9 cellular contexts compared by ENCODE assay signal in genomic region chr9:129697956-129698757, GRCh38. TPM values are rescaled to one million over a fixed set of nuclear protein-coding genes. Genes with fewer than 3 reads are reported as not detected.
DNase-seq lines count a peak whose midpoint lies in the region; ATAC-seq and TF ChIP-seq lines count a peak whose summit lies in the region.
"Had no signal": no experiment of that assay in that cellular context is flagged by ENCODE, and none has a peak within 500 bp of the region (broad histone marks: within the 10 kb centered on the region; RNA-seq: fewer than 3 reads in every experiment).

No MANE protein-coding gene starts in this region.

- no peak for TF ChIP-seq CTCF in SK-N-SH (IDR thresholded peaks at IDR 0.05)
- no peak for TF ChIP-seq CTCF in astrocyte of the cerebellum (IDR thresholded peaks at IDR 0.05; ENCODE audit: low read depth, low read length, missing control alignments)
- no peak for TF ChIP-seq CTCF in suprapubic skin (IDR thresholded peaks at IDR 0.05)
- TF ChIP-seq CTCF in GM10266 (IDR thresholded peaks at IDR 0.05; ENCODE audit: control insufficient read depth, insufficient read depth, low read depth, missing control alignments) = no peak

- peak overlapping the region in 1 of 2 experiments; percentile 9; a peak in 2 of 4 replicates for H3K4me3 ChIP-seq in SK-N-SH (ENCODE audit: low read depth in 2 of 2, low read length in 1 of 2)
- H3K4me3 ChIP-seq in astrocyte of the cerebellum (ENCODE audit: low read depth, low read length) = peak overlapping the region; percentile 31
- H3K4me3 ChIP-seq in suprapubic skin = peak overlapping the region; percentile 52

- H3K36me3 ChIP-seq in SK-N-SH (replicated peaks in 1 of 2; ENCODE audit: control insufficient read depth in 1 of 2, insufficient read depth in 2 of 2, low read length in 1 of 2) = no peaks in the 10 kb centered on the region
- no peaks in the 10 kb centered on the region for H3K36me3 ChIP-seq in suprapubic skin

- H2AFZ ChIP-seq in SK-N-SH (ENCODE audit: low read depth) = no peak overlapping the region; the same call in 1 of the 2 replicates

- no peak overlapping the region for H3K9ac ChIP-seq in SK-N-SH

- H3K27ac ChIP-seq in SK-N-SH (ENCODE audit: low read depth in 2 of 2, low read length in 1 of 2) (peak overlapping the region in 1 of 2 experiments; percentile 88; a peak in 2 of 4 replicates), suprapubic skin (peak overlapping the region; percentile 91)

- POLR2A ChIA-PET in SK-N-SH (lab: Yijun Ruan, JAX) = interaction anchor here (1.5 to 1.6 kb wide), 2 partner anchors 23 to 56 kb away, joined by 4 to 6 read pairs; partner anchors contain the start of gene ASB6

- H3K4me1 ChIP-seq in SK-N-SH (ENCODE audit: control insufficient read depth in 1 of 2, insufficient read depth in 2 of 2, low read depth in 1 of 2, low read length in 1 of 2) (peaks cover 0 to 25% of the 10 kb centered on the region in 2 experiments; a peak in 2 of 4 replicates), suprapubic skin (peaks cover 59% of the 10 kb centered on the region)

- peak overlapping the region; percentile 60; the same call in 1 of the 2 replicates for H3K4me2 ChIP-seq in SK-N-SH

- no peaks in the 10 kb centered on the region for H3K9me2 ChIP-seq in SK-N-SH

- CTCF ChIA-PET in SK-N-SH (lab: Yijun Ruan, JAX) = interaction anchor here (0.6 to 4.9 kb wide), 9 partner anchors 18 to 85 kb away, joined by 3 to 31 read pairs (median 5); partner anchors contain the start of gene ASB6

- H3F3A ChIP-seq in SK-N-SH (replicated peaks; ENCODE audit: insufficient read depth) = peaks cover 4% of the 10 kb centered on the region

- no peak for TF ChIP-seq RAD21 in SK-N-SH (IDR thresholded peaks at IDR 0.05; ENCODE audit: low read length)

- H4K20me1 ChIP-seq in SK-N-SH (ENCODE audit: insufficient read depth) = no peaks in the 10 kb centered on the region

- no peaks in the 10 kb centered on the region for H3K79me2 ChIP-seq in SK-N-SH (ENCODE audit: insufficient read depth)

- TF ChIP-seq EP300 in SK-N-SH (IDR thresholded peaks at IDR 0.05; ENCODE audit: borderline replicate concordance in 1 of 2, low read depth in 1 of 2, low read length in 1 of 2) (no peak), suprapubic skin (IDR thresholded peaks at IDR 0.05) (no peak)

- H3K27me3 ChIP-seq in SK-N-SH (ENCODE audit: insufficient read depth) = no peaks in the 10 kb centered on the region
- H3K27me3 ChIP-seq in suprapubic skin = peaks cover 15% of the 10 kb centered on the region

- ATAC-seq in SK-N-SH treated with all-trans-retinoic acid at 6 μM for 48 hours (no peak), GM21723 (IDR thresholded peaks at IDR 0.05; ENCODE audit: unreplicated experiment) (no peak)

- DNase-seq in SK-N-SH (peak; percentile 67), astrocyte of the cerebellum (ENCODE audit: low read depth) (no peak), iPS-NIHi11 (ENCODE audit: low spot score) (peak; percentile 54), suprapubic skin (ENCODE audit: low spot score in 2 of 2) (peak; percentile 87 to 89), RPMI8226 (no peak), GM10266 (ENCODE audit: extremely low spot score) (no peak)
- DNase-seq: AML-193 had no signal

- in situ Hi-C loops in astrocyte of the cerebellum (cut with HindIII; ENCODE audit: low sequenced_read_pairs) = loop anchor here (5.0 kb wide), 1 partner anchor 79 kb away; no protein-coding TSS in a partner anchor

- 89% methylated on average over 22 of the region's 26 CpGs for WGBS in SK-N-SH (ENCODE audit: low lambda C conversion rate)
- WGBS in suprapubic skin = 0% methylated on average over 2 of the region's 26 CpGs

- no peaks in the 10 kb centered on the region for H3K9me3 ChIP-seq in SK-N-SH
- no peaks in the 10 kb centered on the region for H3K9me3 ChIP-seq in suprapubic skin

- TF ChIP-seq POLR2A in suprapubic skin (IDR thresholded peaks at IDR 0.05) = peak in 1 of 2 donors; percentile 55

TF ChIP-seq in SK-N-SH, 30 proteins besides CTCF, POLR2A, EP300 and RAD21:
- no peak for TF ChIP-seq NFIC (IDR thresholded peaks at IDR 0.05; ENCODE audit: borderline replicate concordance)
- TF ChIP-seq POLR2AphosphoS5 (IDR thresholded peaks at IDR 0.05; ENCODE audit: low read depth, low read length) = no peak
- TF ChIP-seq USF2 (IDR thresholded peaks at IDR 0.05; ENCODE audit: borderline replicate concordance, low read depth, low read length) = no peak
- TF ChIP-seq FOSL2 (IDR thresholded peaks at IDR 0.05; ENCODE audit: borderline replicate concordance, low read depth) = no peak
- no peak for TF ChIP-seq GATA2 (CRISPR knock-in tag; IDR thresholded peaks at IDR 0.05)
- TF ChIP-seq EZH2phosphoT487 (IDR thresholded peaks at IDR 0.05; ENCODE audit: borderline replicate concordance, low read depth) = no peak
- TF ChIP-seq RCOR1 (IDR thresholded peaks at IDR 0.05; ENCODE audit: low read length) = no peak
- TF ChIP-seq TCF12 (IDR thresholded peaks at IDR 0.05) = no peak
- TF ChIP-seq NRF1 (IDR thresholded peaks at IDR 0.05; ENCODE audit: low read depth, low read length) = no peak
- TF ChIP-seq RXRA (IDR thresholded peaks at IDR 0.05; ENCODE audit: borderline replicate concordance, low read depth) = no peak
- no peak for TF ChIP-seq TEAD4 (IDR thresholded peaks at IDR 0.05; ENCODE audit: borderline replicate concordance, insufficient read depth)
- TF ChIP-seq MXI1 (IDR thresholded peaks at IDR 0.05; ENCODE audit: low read depth, low read length) = no peak; the same call in 1 of the 2 replicates
- TF ChIP-seq FOXM1 (IDR thresholded peaks at IDR 0.05; ENCODE audit: low read depth) = no peak
- no peak for TF ChIP-seq ELF1 (IDR thresholded peaks at IDR 0.05)
- no peak for TF ChIP-seq MEF2A (IDR thresholded peaks at IDR 0.05; ENCODE audit: borderline replicate concordance, low read depth)
TF ChIP-seq in SK-N-SH: peak in this region for 0.

TF ChIP-seq in SK-N-SH treated with all-trans-retinoic acid at 6 μM for 48 hours, 23 proteins besides CTCF, POLR2A, EP300 and RAD21 (continues in another document):
- TF ChIP-seq BACH2 (CRISPR knock-in tag; IDR thresholded peaks at IDR 0.05; ENCODE audit: borderline replicate concordance) (no peak), SNAI2 (CRISPR knock-in tag; IDR thresholded peaks at IDR 0.05) (no peak), ZFP3 (CRISPR knock-in tag; IDR thresholded peaks at IDR 0.05) (no peak), TCF4 (CRISPR knock-in tag; IDR thresholded peaks at IDR 0.05; ENCODE audit: borderline replicate concordance) (no peak), ARNTL (CRISPR knock-in tag; IDR thresholded peaks at IDR 0.05; ENCODE audit: borderline replicate concordance, low read depth) (no peak), ISL1 (CRISPR knock-in tag; IDR thresholded peaks at IDR 0.05) (no peak), ZNF8 (CRISPR knock-in tag; IDR thresholded peaks at IDR 0.05) (no peak), GLIS3 (CRISPR knock-in tag; IDR thresholded peaks at IDR 0.05) (no peak), POU6F1 (CRISPR knock-in tag; IDR thresholded peaks at IDR 0.05; ENCODE audit: borderline replicate concordance, low read depth) (no peak)
- TF ChIP-seq, protein P1, sequence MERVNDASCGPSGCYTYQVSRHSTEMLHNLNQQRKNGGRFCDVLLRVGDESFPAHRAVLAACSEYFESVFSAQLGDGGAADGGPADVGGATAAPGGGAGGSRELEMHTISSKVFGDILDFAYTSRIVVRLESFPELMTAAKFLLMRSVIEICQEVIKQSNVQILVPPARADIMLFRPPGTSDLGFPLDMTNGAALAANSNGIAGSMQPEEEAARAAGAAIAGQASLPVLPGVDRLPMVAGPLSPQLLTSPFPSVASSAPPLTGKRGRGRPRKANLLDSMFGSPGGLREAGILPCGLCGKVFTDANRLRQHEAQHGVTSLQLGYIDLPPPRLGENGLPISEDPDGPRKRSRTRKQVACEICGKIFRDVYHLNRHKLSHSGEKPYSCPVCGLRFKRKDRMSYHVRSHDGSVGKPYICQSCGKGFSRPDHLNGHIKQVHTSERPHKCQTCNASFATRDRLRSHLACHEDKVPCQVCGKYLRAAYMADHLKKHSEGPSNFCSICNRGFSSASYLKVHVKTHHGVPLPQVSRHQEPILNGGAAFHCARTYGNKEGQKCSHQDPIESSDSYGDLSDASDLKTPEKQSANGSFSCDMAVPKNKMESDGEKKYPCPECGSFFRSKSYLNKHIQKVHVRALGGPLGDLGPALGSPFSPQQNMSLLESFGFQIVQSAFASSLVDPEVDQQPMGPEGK (CRISPR knock-in tag; IDR thresholded peaks at IDR 0.05; ENCODE audit: borderline replicate concordance) = no peak

RNA-seq across cellular contexts. Expression of gene PRRX2, which starts 32.7 kb away (rescaled TPM):
- 0.83 and 0.84 TPM in 2 replicates for polyA plus RNA-seq in SK-N-SH (2012; rRNA removed)
- 0.51 and 1.2 TPM in 2 replicates for polyA plus RNA-seq in SK-N-SH (2012; cell fraction: cytosol; rRNA removed)
- 0.37 and 0.70 TPM in 2 replicates for polyA plus RNA-seq in SK-N-SH (2012; cell fraction: nucleus; rRNA removed)
- total RNA-seq in suprapubic skin = 10 to 100 TPM in 3 of 4 donors, 1 to 10 TPM in 1; 9.9 to 16.9 (median 14.0) TPM

RNA-seq across cellular contexts. Expression of gene PTGES, which starts 54.7 kb away (rescaled TPM):
- 3.2 and 5.2 TPM in 2 replicates for polyA plus RNA-seq in SK-N-SH (2012; rRNA removed)
- 3.2 and 4.2 TPM in 2 replicates for polyA plus RNA-seq in SK-N-SH (2012; cell fraction: cytosol; rRNA removed)
- polyA plus RNA-seq in SK-N-SH (2012; cell fraction: nucleus; rRNA removed) = 0.79 and 1.1 TPM in 2 replicates
- total RNA-seq in suprapubic skin = 10 to 100 TPM; 21.8 to 38.8 (median 24.0) TPM

RNA-seq across cellular contexts. Expression of gene ASB6, which starts 56.2 kb away (rescaled TPM):
- polyA plus RNA-seq in SK-N-SH (2012; rRNA removed) = 35.9 and 37.5 TPM in 2 replicates
- polyA plus RNA-seq in SK-N-SH (2012; cell fraction: cytosol; rRNA removed) = 14.2 and 23.9 TPM in 2 replicates
- 89.7 and 96.2 TPM in 2 replicates for polyA plus RNA-seq in SK-N-SH (2012; cell fraction: nucleus; rRNA removed)
- total RNA-seq in suprapubic skin = 10 to 100 TPM; 25.6 to 41.5 (median 37.6) TPM

Comparison
In these comparisons a context has a peak if more than half of its experiments do, and no peak if none do; other contexts are left out.
1. DNase-seq: peak in SK-N-SH (single experiment), iPS-NIHi11 (single experiment) and suprapubic skin (2 of 2); none in astrocyte of the cerebellum (single experiment), RPMI8226 (single experiment) and GM10266 (single experiment).